In genomic region chr2:84906900-84907714, GRCh38 we compare ENCODE assay signal across 8 cellular contexts. TPM values are rescaled to one million over a fixed set of nuclear protein-coding genes. Genes with fewer than 3 reads are reported as not detected.
DNase-seq lines count a peak whose midpoint lies in the region; ATAC-seq and TF ChIP-seq lines count a peak whose summit lies in the region.

No MANE protein-coding gene starts in this region.

- H3K4me1 ChIP-seq in OCI-LY7 (ENCODE audit: insufficient read depth, low read length, poor library complexity, severe bottlenecking) (peaks cover 15% of the 10 kb centered on the region), neuron (ENCODE audit: insufficient read depth, low read length) (peaks cover 19% of the 10 kb centered on the region)

- POLR2A ChIA-PET in AG04449 (lab: Yijun Ruan, JAX) (interaction anchor here (0.6 to 4.8 kb wide), 13 partner anchors 7 to 413 kb away, joined by 3 to 71 read pairs (median 4); no protein-coding TSS in a partner anchor), OCI-LY7 (lab: Charles Lee) (interaction anchor here (0.6 to 3.7 kb wide), 11 partner anchors 9 to 1715 kb away, joined by 3 to 41 read pairs (median 5); no protein-coding TSS in a partner anchor)

- peak overlapping the region; percentile 94 for H3K4me3 Mint-ChIP-seq in activated naive CD4-positive, alpha-beta T cell treated with anti-CD3 and anti-CD28 coated beads, Interleukin-2, amount 10 ng/mL, durations not matched to agents 7 days and 5 days

- H3K9me3 ChIP-seq in OCI-LY7 (ENCODE audit: low read length) (no peaks in the 10 kb centered on the region), neuron (ENCODE audit: low read length) (peaks cover 11% of the 10 kb centered on the region)

- ATAC-seq in GM18498 (IDR thresholded peaks at IDR 0.05; ENCODE audit: unreplicated experiment) (peak; percentile 31), HG03025 (IDR thresholded peaks at IDR 0.05; ENCODE audit: low FRiP score, unreplicated experiment) (peak; percentile 23)

- H3K36me3 Mint-ChIP-seq in activated naive CD4-positive, alpha-beta T cell treated with anti-CD3 and anti-CD28 coated beads, Interleukin-2, amount 10 ng/mL, durations not matched to agents 7 days and 5 days = peaks cover 40% of the 10 kb centered on the region

- peaks cover 5% of the 10 kb centered on the region for H3K27me3 Mint-ChIP-seq in activated naive CD4-positive, alpha-beta T cell treated with anti-CD3 and anti-CD28 coated beads, Interleukin-2, amount 10 ng/mL, durations not matched to agents 7 days and 5 days

- CTCF ChIA-PET in AG04449 (lab: Yijun Ruan, JAX) = interaction anchor here (0.8 to 4.7 kb wide), 5 partner anchors 10 to 38 kb away, joined by 3 to 50 read pairs (median 4); no protein-coding TSS in a partner anchor
- CTCF ChIA-PET in OCI-LY7 (lab: Charles Lee; ENCODE audit: unreplicated experiment) = interaction anchor here (2.1 kb wide), 1 partner anchor 19 kb away, joined by 12 read pairs; no protein-coding TSS in a partner anchor
- CTCF ChIA-PET in activated naive CD4-positive, alpha-beta T cell treated with anti-CD3 and anti-CD28 coated beads, Interleukin-2, amount 10 ng/mL, durations not matched to agents 7 days and 5 days (lab: Charles Lee) = interaction anchor here (0.7 to 3.6 kb wide), 9 partner anchors 9 to 110 kb away, joined by 3 to 60 read pairs (median 5); partner anchors contain the start of gene TRABD2A

- peaks cover 66% of the 10 kb centered on the region for H3K4me1 Mint-ChIP-seq in activated naive CD4-positive, alpha-beta T cell treated with anti-CD3 and anti-CD28 coated beads, Interleukin-2, amount 10 ng/mL, durations not matched to agents 7 days and 5 days

- H3K9me2 ChIP-seq in OCI-LY7 (ENCODE audit: insufficient read depth, low read length) = no peaks in the 10 kb centered on the region

- H3K9me3 Mint-ChIP-seq in activated naive CD4-positive, alpha-beta T cell treated with anti-CD3 and anti-CD28 coated beads, Interleukin-2, amount 10 ng/mL, durations not matched to agents 7 days and 5 days = peaks cover 18% of the 10 kb centered on the region

- peak overlapping the region; percentile 92 for H3K4me2 ChIP-seq in OCI-LY7 (ENCODE audit: low read length)

- intact Hi-C loops in OCI-LY7 (cut with micrococcal nuclease; ENCODE audit: unreplicated experiment) = no loop called here

- H2AFZ ChIP-seq in OCI-LY7 (ENCODE audit: low read length) = no peak overlapping the region
- no peak overlapping the region for H2AFZ ChIP-seq in neuron (ENCODE audit: low read depth, low read length)

- H3K4me3 ChIP-seq in AG04449 (ENCODE audit: low read depth, low read length) (peak overlapping the region; percentile 86), OCI-LY7 (ENCODE audit: low read depth, low read length, poor library complexity, severe bottlenecking) (peak overlapping the region; percentile 95), neuron (ENCODE audit: low read length) (peak overlapping the region; percentile 87)

- H3K79me2 ChIP-seq in OCI-LY7 (ENCODE audit: insufficient read depth, low read depth, low read length) = peaks cover 14% of the 10 kb centered on the region

- no peak for DNase-seq in AG04449 (ENCODE audit: low read depth, low spot score)
- peak; percentile 74 for DNase-seq in OCI-LY7 (ENCODE audit: low spot score)
- DNase-seq in activated naive CD4-positive, alpha-beta T cell treated with anti-CD3 and anti-CD28 coated beads, Interleukin-2, amount 10 ng/mL, durations not matched to agents 7 days and 5 days = peak; percentile 83
- DNase-seq in germinal center (ENCODE audit: low spot score) = peak; percentile 71
- DNase-seq in NCI-H187 treated with DMSO at 0.1 percent for 48 hours (lab: John Stamatoyannopoulos, UW) = no peak

- BruUV-seq in OCI-LY7 (replicated peaks; lab: Mats Ljungman, UMichigan) = no TSS peak

- H4K20me1 ChIP-seq in OCI-LY7 (ENCODE audit: insufficient read depth, low read length) = peaks cover 6% of the 10 kb centered on the region; the same call in 1 of the 2 replicates

- peak overlapping the region; percentile 51 for H3K27ac ChIP-seq in OCI-LY7 (ENCODE audit: low read depth, low read length, poor library complexity, severe bottlenecking)

- no peaks in the 10 kb centered on the region for H3K27me3 ChIP-seq in neuron (ENCODE audit: insufficient read depth, low read length)

- TF ChIP-seq CTCF in AG04449 (IDR thresholded peaks at IDR 0.05; ENCODE audit: insufficient read depth, low read length, missing control alignments) = no peak
- TF ChIP-seq CTCF in OCI-LY7 (conservative IDR thresholded peaks at IDR 0.05; ENCODE audit: low read length) = no peak

- peak overlapping the region; percentile 97 for H3K27ac Mint-ChIP-seq in activated naive CD4-positive, alpha-beta T cell treated with anti-CD3 and anti-CD28 coated beads, Interleukin-2, amount 10 ng/mL, durations not matched to agents 7 days and 5 days

- H3K36me3 ChIP-seq in OCI-LY7 (ENCODE audit: insufficient read depth, low read length) (peaks cover 20% of the 10 kb centered on the region), neuron (ENCODE audit: insufficient read depth, low read length) (peaks cover 11% of the 10 kb centered on the region)

RNA-seq across cellular contexts. Expression of gene TMSB10, which starts 1.7 kb away (rescaled TPM):
- total RNA-seq in OCI-LY7 (2014; rRNA removed; shearing (Covaris generic)) = 1,901 and 3,039 TPM in 2 replicates
- 869 and 903 TPM in 2 replicates for total RNA-seq in OCI-LY7 (2022)

RNA-seq across cellular contexts. Expression of gene TRABD2A, which starts 26.2 kb away (rescaled TPM):
- total RNA-seq in OCI-LY7 (2014; rRNA removed; shearing (Covaris generic)) = 0.49 and 1.9 TPM in 2 replicates
- total RNA-seq in OCI-LY7 (2022) = 1.6 and 1.8 TPM in 2 replicates

Comparison
In these comparisons a context has a peak if more than half of its experiments do, and no peak if none do; other contexts are left out.
1. DNase-seq: peak in OCI-LY7 (single experiment), activated naive CD4-positive, alpha-beta T cell treated with anti-CD3 and anti-CD28 coated beads, Interleukin-2, amount 10 ng/mL, durations not matched to agents 7 days and 5 days (single experiment) and germinal center (single experiment); none in AG04449 (single experiment) and NCI-H187 treated with DMSO at 0.1 percent for 48 hours (single experiment).
2. Peak in every context shown above with its lines, with median percentiles within 50 percentile points of each other: H3K4me3 ChIP-seq.